Comparison of ENCODE assay signal across 23 cellular contexts in the genomic region with DNA sequence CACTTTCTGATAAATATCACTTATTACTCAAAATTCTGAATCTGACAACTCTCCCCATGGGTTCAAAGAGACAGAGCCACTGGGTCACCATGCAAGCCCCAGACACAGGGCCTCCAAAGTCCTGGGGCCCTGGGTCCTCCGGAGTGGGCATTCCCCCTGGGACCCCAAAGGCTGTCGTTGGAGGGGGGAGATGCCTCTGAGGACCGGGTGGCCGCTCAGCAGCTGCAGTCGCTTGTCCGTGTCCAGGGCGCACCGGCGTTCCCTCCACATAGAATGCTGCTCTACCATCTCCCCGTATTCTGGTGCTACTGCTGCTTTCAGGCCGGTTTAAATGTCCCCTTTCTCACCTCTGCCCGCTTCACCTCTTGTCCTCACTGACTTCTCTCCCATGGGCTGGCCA.
DNase-seq lines count a peak whose midpoint lies in the region; ATAC-seq, FAIRE-seq and TF ChIP-seq lines count a peak whose summit lies in the region.
"Had no signal": no experiment of that assay in that cellular context is flagged by ENCODE, and none has a peak within 500 bp of the region (broad histone marks: within the 10 kb centered on the region; RNA-seq: fewer than 3 reads in every experiment).

No MANE protein-coding gene starts in this region.

- H3K9ac ChIP-seq in BLaER1 (no peak overlapping the region), kidney (ENCODE audit: low read length in 2 of 2) (no peak overlapping the region)
- H3K9ac ChIP-seq: GM23248 had no signal

- H3K27ac Mint-ChIP-seq in activated naive CD4-positive, alpha-beta T cell treated with anti-CD3 and anti-CD28 coated beads for 36 hours, result no peak overlapping the region
- H3K27ac Mint-ChIP-seq: CD4-positive, alpha-beta T cell; CD8-positive, alpha-beta memory T cell had no signal

- H3K27me3 Mint-ChIP-seq in activated naive CD4-positive, alpha-beta T cell treated with anti-CD3 and anti-CD28 coated beads for 36 hours (ENCODE audit: low read depth), result peaks cover 18% of the 10 kb centered on the region

- no peaks in the 10 kb centered on the region; the same call in 1 of the 2 replicates for H3K36me3 ChIP-seq in BLaER1
- no peaks in the 10 kb centered on the region for H3K36me3 ChIP-seq in kidney (ENCODE audit: control insufficient read depth in 1 of 2, insufficient read depth in 2 of 2, low read length in 2 of 2)
- no peaks in the 10 kb centered on the region for H3K36me3 ChIP-seq in osteoblast (ENCODE audit: insufficient read depth, low read length)

- intact Hi-C loops in kidney (cut with DNase I) (no loop called here), sciatic nerve (cut with DNase I) (no loop called here)
- intact Hi-C loops in activated naive CD4-positive, alpha-beta T cell treated with anti-CD3 and anti-CD28 coated beads for 36 hours (cut with micrococcal nuclease), result no loop called here

- H3K4me1 ChIP-seq in BLaER1, result peaks cover 53% of the 10 kb centered on the region
- no peaks in the 10 kb centered on the region for H3K4me1 ChIP-seq in kidney (ENCODE audit: control insufficient read depth in 1 of 2, insufficient read depth in 1 of 2, low read depth in 1 of 2, low read length in 2 of 2)
- no peaks in the 10 kb centered on the region for H3K4me1 ChIP-seq in osteoblast (ENCODE audit: insufficient read depth, low read length)
- H3K4me1 ChIP-seq: A549 had no signal

- no peaks in the 10 kb centered on the region for H3K36me3 Mint-ChIP-seq in activated naive CD4-positive, alpha-beta T cell treated with anti-CD3 and anti-CD28 coated beads for 36 hours (ENCODE audit: low read depth)
- H3K36me3 Mint-ChIP-seq: CD14-positive monocyte; CD8-positive, alpha-beta memory T cell had no signal

- FAIRE-seq in kidney (lab: Jason Lieb, UNC), result no peak
- FAIRE-seq: A549, D721Med, GM12878, GM19239, H1 had no signal

- H3K9me3 ChIP-seq in BLaER1 (peaks cover 30% of the 10 kb centered on the region), kidney (ENCODE audit: control insufficient read depth in 1 of 2, low read length in 2 of 2) (no peaks in the 10 kb centered on the region), osteoblast (ENCODE audit: low read depth, low read length) (peaks cover 3% of the 10 kb centered on the region)
- H3K9me3 ChIP-seq: A549 had no signal

- H3K4me2 ChIP-seq in BLaER1, result peak overlapping the region; percentile 46
- no peak overlapping the region for H3K4me2 ChIP-seq in osteoblast (ENCODE audit: insufficient read depth, low read length)
- H3K4me2 ChIP-seq: A549 had no signal

- no peaks in the 10 kb centered on the region for H3K9me3 Mint-ChIP-seq in activated naive CD4-positive, alpha-beta T cell treated with anti-CD3 and anti-CD28 coated beads for 36 hours
- H3K9me3 Mint-ChIP-seq: CD4-positive, alpha-beta T cell had no signal

- H3K27ac ChIP-seq in BLaER1, result no peak overlapping the region
- H3K27ac ChIP-seq in kidney (ENCODE audit: low read depth in 2 of 2, low read length in 2 of 2), result no peak overlapping the region
- no peak overlapping the region for H3K27ac ChIP-seq in osteoblast (ENCODE audit: low read depth, low read length)
- H3K27ac ChIP-seq: A549, GM23248 had no signal

- H3K4me3 ChIP-seq in BLaER1 (no peak overlapping the region), kidney (ENCODE audit: low read length in 2 of 2) (no peak overlapping the region), osteoblast (ENCODE audit: insufficient read depth, low read length) (no peak overlapping the region)
- H3K4me3 ChIP-seq: A549, GM12878, GM23248 had no signal

- no peak for TF ChIP-seq CTCF in kidney (IDR thresholded peaks at IDR 0.05; ENCODE audit: borderline replicate concordance, extremely low read depth, insufficient read depth)
- no peak for TF ChIP-seq CTCF in osteoblast (IDR thresholded peaks at IDR 0.05; ENCODE audit: extremely low read depth, low read depth, low read length)

- CTCF ChIA-PET in activated naive CD4-positive, alpha-beta T cell treated with anti-CD3 and anti-CD28 coated beads for 36 hours (lab: Charles Lee), result no interaction called here

- no peaks in the 10 kb centered on the region for H3K79me2 ChIP-seq in osteoblast (ENCODE audit: insufficient read depth, low read length)

- H4K20me1 ChIP-seq in BLaER1 (no peaks in the 10 kb centered on the region), osteoblast (ENCODE audit: insufficient read depth, low read length) (no peaks in the 10 kb centered on the region)

- no peak overlapping the region for H2AFZ ChIP-seq in osteoblast (ENCODE audit: low read length)
- H2AFZ ChIP-seq: GM23248 had no signal

- H3K4me1 Mint-ChIP-seq in activated naive CD4-positive, alpha-beta T cell treated with anti-CD3 and anti-CD28 coated beads for 36 hours (ENCODE audit: low read depth), result no peaks in the 10 kb centered on the region
- H3K4me1 Mint-ChIP-seq: CD14-positive monocyte; CD8-positive, alpha-beta memory T cell had no signal

- ATAC-seq in sciatic nerve (no peak), HG03280 (IDR thresholded peaks at IDR 0.05; ENCODE audit: unreplicated experiment) (no peak)
- ATAC-seq: A549, GM12878 had no signal

- H3K27me3 ChIP-seq in BLaER1 (no peaks in the 10 kb centered on the region), osteoblast (ENCODE audit: insufficient read depth, low read length) (no peaks in the 10 kb centered on the region)

- DNase-seq in kidney (peak; percentile 49), osteoblast (ENCODE audit: insufficient read length, low spot score, missing footprints) (peak; percentile 38), sciatic nerve (ENCODE audit: low spot score) (peak; percentile 35)
- no peak for DNase-seq in activated CD4-positive, alpha-beta T cell treated with anti-CD3 and anti-CD28 coated beads for 48 hours
- DNase-seq in activated naive CD4-positive, alpha-beta T cell treated with anti-CD3 and anti-CD28 coated beads for 36 hours, result no peak
- DNase-seq: 8988T; CD4-positive, alpha-beta T cell; CD8-positive, alpha-beta memory T cell; DMS 273 treated with DMSO at 0.1 percent for 48 hours; DMS79; EL; GDM1; GM23248; H7; HCEC 1CT had no signal

- no peak overlapping the region for H3K4me3 Mint-ChIP-seq in activated naive CD4-positive, alpha-beta T cell treated with anti-CD3 and anti-CD28 coated beads for 36 hours
- H3K4me3 Mint-ChIP-seq: CD14-positive monocyte; CD4-positive, alpha-beta T cell; CD8-positive, alpha-beta memory T cell had no signal

Comparison
In these comparisons a context has a peak if more than half of its experiments do, and no peak if none do; other contexts are left out.
1. DNase-seq: peak in kidney (single experiment), osteoblast (single experiment) and sciatic nerve (single experiment); none in activated CD4-positive, alpha-beta T cell treated with anti-CD3 and anti-CD28 coated beads for 48 hours (single experiment) and activated naive CD4-positive, alpha-beta T cell treated with anti-CD3 and anti-CD28 coated beads for 36 hours (single experiment).